Comparison of ENCODE assay signal across 15 cellular contexts in the genomic region with DNA sequence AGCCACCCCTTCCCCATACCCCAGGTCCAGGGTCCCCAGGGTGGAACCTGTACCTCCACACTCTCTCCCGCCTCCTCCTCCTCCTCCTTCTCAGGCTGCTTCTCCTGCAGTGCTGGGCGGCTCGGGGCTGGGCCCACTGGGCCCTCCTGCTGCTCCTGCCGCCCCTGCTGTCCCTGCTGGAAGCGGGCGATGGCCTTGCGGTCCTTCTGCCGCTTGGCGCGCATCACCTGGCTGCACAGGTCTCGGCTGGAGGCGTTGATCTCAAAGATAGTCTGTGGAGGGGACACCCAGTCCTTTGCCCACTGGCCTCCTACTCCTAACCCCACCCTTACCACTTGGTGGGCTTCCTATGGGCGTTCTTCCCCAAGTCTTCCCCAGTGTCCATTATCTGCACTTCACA.
A peak's percentile ranks its signal among the peaks of the same experiment; 100 is the strongest.
DNase-seq lines count a peak whose midpoint lies in the region; TF ChIP-seq lines count a peak whose summit lies in the region.
"Had no signal": no experiment of that assay in that cellular context is flagged by ENCODE, and none has a peak within 500 bp of the region (broad histone marks: within the 10 kb centered on the region; RNA-seq: fewer than 3 reads in every experiment).

No MANE protein-coding gene starts in this region.

- 0 out of 2 replicates have a peak overlapping the region, but pooled peaks have one; percentile 59 for H3K9ac ChIP-seq in BLaER1
- peak overlapping the region in 6 of 11 experiments; percentile 33 to 71 (median 50); a peak in 5 of 22 replicates for H3K9ac ChIP-seq in BLaER1 treated with 17β-estradiol and CSF1 and Interleukin-3, amounts not matched to agents 10 nM and 100 nM

- peak; percentile 11 for DNase-seq in epidermal melanocyte (ENCODE audit: insufficient read length, low spot score)
- DNase-seq in nephron progenitor cell = no peak
- no peak for DNase-seq in NCI-H1417 (lab: John Stamatoyannopoulos, UW)
- DNase-seq in NCI-H187 (lab: John Stamatoyannopoulos, UW) = no peak
- DNase-seq: Calu3; CD4-positive, alpha-beta memory T cell; COR-L47; DMS53; DMS79 treated with DMSO at 0.1 percent for 48 hours; GF-D8; H9 had no signal

- H3K9me3 Mint-ChIP-seq in nephron progenitor cell = no peaks in the 10 kb centered on the region
- H3K9me3 Mint-ChIP-seq: CD14-positive monocyte; CD4-positive, alpha-beta memory T cell; H9 had no signal

- H3K4me2 ChIP-seq in BLaER1 = peak overlapping the region; percentile 95; the same call in 1 of the 2 replicates
- H3K4me2 ChIP-seq in BLaER1 treated with 17β-estradiol and CSF1 and Interleukin-3, amounts not matched to agents 10 nM and 100 nM = peak overlapping the region in 7 of 11 experiments; percentile 77 to 92 (median 88); a peak in 8 of 22 replicates
- H3K4me2 ChIP-seq: GM23338 had no signal

- no peak overlapping the region for H3K4me3 ChIP-seq in BLaER1
- no peak overlapping the region for H3K4me3 ChIP-seq in BLaER1 treated with 17β-estradiol and CSF1 and Interleukin-3, amounts not matched to agents 10 nM and 100 nM
- H3K4me3 ChIP-seq: GM23338 had no signal

- no peaks in the 10 kb centered on the region for H3K27me3 Mint-ChIP-seq in nephron progenitor cell (ENCODE audit: low read depth, poor library complexity)
- H3K27me3 Mint-ChIP-seq: CD4-positive, alpha-beta memory T cell had no signal

- H3K27ac Mint-ChIP-seq in nephron progenitor cell = no peak overlapping the region
- H3K27ac Mint-ChIP-seq: GM23338 had no signal

- H3K4me1 Mint-ChIP-seq in nephron progenitor cell = peaks cover 33% of the 10 kb centered on the region
- H3K4me1 Mint-ChIP-seq: CD14-positive monocyte had no signal

- no peak for TF ChIP-seq CTCF in nephron progenitor cell (IDR thresholded peaks at IDR 0.05)

- no peaks in the 10 kb centered on the region for H3K9me3 ChIP-seq in BLaER1
- no peaks in the 10 kb centered on the region for H3K9me3 ChIP-seq in BLaER1 treated with 17β-estradiol and CSF1 and Interleukin-3, amounts not matched to agents 10 nM and 100 nM (replicated peaks in 1 of 11)

- peaks cover 27% of the 10 kb centered on the region for H3K36me3 Mint-ChIP-seq in nephron progenitor cell (ENCODE audit: low read depth)

- H3K27me3 ChIP-seq in BLaER1 = no peaks in the 10 kb centered on the region
- H3K27me3 ChIP-seq in BLaER1 treated with 17β-estradiol and CSF1 and Interleukin-3, amounts not matched to agents 10 nM and 100 nM = no peaks in the 10 kb centered on the region

- H4K20me1 ChIP-seq in BLaER1 = peaks cover 27% of the 10 kb centered on the region
- peaks cover 0 to 89% (median 59%) of the 10 kb centered on the region in 11 experiments; a peak in 20 of 22 replicates for H4K20me1 ChIP-seq in BLaER1 treated with 17β-estradiol and CSF1 and Interleukin-3, amounts not matched to agents 10 nM and 100 nM

- peaks cover 78% of the 10 kb centered on the region for H3K4me1 ChIP-seq in BLaER1
- H3K4me1 ChIP-seq in BLaER1 treated with 17β-estradiol and CSF1 and Interleukin-3, amounts not matched to agents 10 nM and 100 nM = peaks cover 20 to 78% (median 53%) of the 10 kb centered on the region in 10 experiments

- peaks cover 87% of the 10 kb centered on the region for H3K36me3 ChIP-seq in BLaER1
- H3K36me3 ChIP-seq in BLaER1 treated with 17β-estradiol and CSF1 and Interleukin-3, amounts not matched to agents 10 nM and 100 nM = peaks cover 83 to 87% (median 85%) of the 10 kb centered on the region in 11 experiments

- H3K4me3 Mint-ChIP-seq in nephron progenitor cell = no peak overlapping the region
- H3K4me3 Mint-ChIP-seq: CD14-positive monocyte; CD4-positive, alpha-beta memory T cell; GM23338; H9 had no signal

- peak overlapping the region; percentile 75 for H3K27ac ChIP-seq in BLaER1
- peak overlapping the region in 4 of 11 experiments; percentile 18 to 77 (median 66); a peak in 7 of 22 replicates for H3K27ac ChIP-seq in BLaER1 treated with 17β-estradiol and CSF1 and Interleukin-3, amounts not matched to agents 10 nM and 100 nM
